1 cellular context compared by ENCODE assay signal in the genomic region with DNA sequence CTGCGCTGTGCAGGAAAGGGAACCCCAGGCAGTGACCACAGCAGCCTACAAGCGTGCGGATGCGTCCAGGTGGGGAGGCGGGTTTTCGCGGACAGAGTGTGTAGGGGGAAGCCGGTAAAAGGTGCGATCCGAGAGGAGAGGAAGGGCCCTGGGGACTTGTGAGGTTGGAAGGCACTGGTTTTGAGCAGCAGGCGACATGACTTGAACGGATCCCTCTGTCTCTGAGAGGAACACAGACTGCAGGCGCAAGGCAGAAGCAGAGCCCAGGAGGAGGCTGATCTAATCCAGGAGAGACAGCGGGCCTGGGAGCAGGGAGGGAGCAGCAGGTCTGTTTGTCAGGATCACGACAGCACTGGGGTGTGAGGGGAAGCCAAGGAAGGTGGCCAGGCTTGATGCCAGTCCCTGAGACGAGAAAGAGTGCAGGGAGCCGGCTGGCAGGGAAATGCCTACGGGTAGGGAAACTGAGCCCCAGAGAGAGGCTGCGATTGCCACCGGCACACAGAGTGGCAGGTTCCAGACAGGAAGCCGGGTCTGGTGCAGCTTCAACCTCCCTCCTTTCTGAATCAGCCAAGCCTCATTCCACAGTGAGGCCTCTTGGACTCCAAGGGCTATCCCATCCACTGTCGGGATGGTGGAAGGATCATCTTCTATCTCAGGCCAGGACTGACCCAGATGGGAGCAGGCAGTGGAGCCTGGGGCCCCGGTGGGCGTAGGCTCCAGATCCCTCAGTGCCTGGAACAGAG.
TF ChIP-seq lines count a peak whose summit lies in the region.

No MANE protein-coding gene starts in this region.

TF ChIP-seq in HepG2, 621 proteins besides CTCF, POLR2A, EP300 and RAD21 (continued from another document and continues in another):
- TF ChIP-seq ZNF646 (CRISPR knock-in tag; IDR thresholded peaks at IDR 0.05) (no peak), KDM4B (CRISPR knock-in tag; IDR thresholded peaks at IDR 0.05) (no peak), TCF7L2 (IDR thresholded peaks at IDR 0.05; ENCODE audit: low read depth, low read length) (no peak), ZNF784 (CRISPR knock-in tag; IDR thresholded peaks at IDR 0.05; ENCODE audit: borderline replicate concordance) (no peak), ZNF878 (CRISPR knock-in tag; IDR thresholded peaks at IDR 0.05) (no peak), ZNF598 (CRISPR knock-in tag; IDR thresholded peaks at IDR 0.05; ENCODE audit: borderline replicate concordance) (peak; percentile 83; the same call in 1 of the 2 replicates), HNRNPH1 (optimal IDR thresholded peaks at IDR 0.05; ENCODE audit: low read depth, low read length) (peak; percentile 12), ZNF552 (CRISPR knock-in tag; IDR thresholded peaks at IDR 0.05; ENCODE audit: borderline replicate concordance) (no peak), KAT8 (CRISPR knock-in tag; IDR thresholded peaks at IDR 0.05) (no peak), ZNF317 (CRISPR knock-in tag; IDR thresholded peaks at IDR 0.05) (no peak), ZNF879 (CRISPR knock-in tag; IDR thresholded peaks at IDR 0.05) (no peak), ZNF160 (CRISPR knock-in tag; IDR thresholded peaks at IDR 0.05) (no peak), ZNF335 (CRISPR knock-in tag; IDR thresholded peaks at IDR 0.05) (no peak), BORCS8-MEF2B (CRISPR knock-in tag; IDR thresholded peaks at IDR 0.05) (no peak), ELK4 (CRISPR knock-in tag; IDR thresholded peaks at IDR 0.05; ENCODE audit: borderline replicate concordance) (no peak), ZNF75D (CRISPR knock-in tag; IDR thresholded peaks at IDR 0.05; ENCODE audit: borderline replicate concordance) (no peak), NPAS2 (CRISPR knock-in tag; IDR thresholded peaks at IDR 0.05; ENCODE audit: borderline replicate concordance) (no peak), ZFX (CRISPR knock-in tag; IDR thresholded peaks at IDR 0.05; ENCODE audit: low read depth) (no peak), ZNF720 (CRISPR knock-in tag; IDR thresholded peaks at IDR 0.05) (no peak), ZNF329 (CRISPR knock-in tag; IDR thresholded peaks at IDR 0.05; ENCODE audit: low read depth) (no peak), ZNF607 (CRISPR knock-in tag; IDR thresholded peaks at IDR 0.05; ENCODE audit: borderline replicate concordance) (no peak), FOXA3 (CRISPR knock-in tag; IDR thresholded peaks at IDR 0.05) (no peak), ZNF33A (CRISPR knock-in tag; IDR thresholded peaks at IDR 0.05; ENCODE audit: borderline replicate concordance) (no peak), ZNF3 (CRISPR knock-in tag; IDR thresholded peaks at IDR 0.05) (no peak), TOE1 (CRISPR knock-in tag; IDR thresholded peaks at IDR 0.05) (no peak), ZNF274 (CRISPR knock-in tag; IDR thresholded peaks at IDR 0.05) (no peak), ZNF703 (CRISPR knock-in tag; IDR thresholded peaks at IDR 0.05; ENCODE audit: borderline replicate concordance) (no peak; the same call in 1 of the 2 replicates), ZNF12 (CRISPR knock-in tag; IDR thresholded peaks at IDR 0.05) (no peak), MAFF (IDR thresholded peaks at IDR 0.05; ENCODE audit: low read depth, low read length) (no peak), ZSCAN12 (CRISPR knock-in tag; IDR thresholded peaks at IDR 0.05) (no peak), ZNF142 (CRISPR knock-in tag; IDR thresholded peaks at IDR 0.05) (no peak), NONO (IDR thresholded peaks at IDR 0.05) (no peak), NONO (CRISPR knock-in tag; conservative IDR thresholded peaks at IDR 0.05) (peak; percentile 51; the same call in 1 of the 2 replicates), ZSCAN30 (CRISPR knock-in tag; IDR thresholded peaks at IDR 0.05) (no peak), MAFK (conservative IDR thresholded peaks at IDR 0.05 in 1 of 2, IDR thresholded peaks at IDR 0.05 in 1 of 2; ENCODE audit: low read length in 2 of 2) (no peak), JDP2 (CRISPR knock-in tag; IDR thresholded peaks at IDR 0.05; ENCODE audit: borderline replicate concordance) (no peak), ZMYM4 (CRISPR knock-in tag; IDR thresholded peaks at IDR 0.05) (no peak; the same call in 1 of the 2 replicates), NFRKB (IDR thresholded peaks at IDR 0.05) (no peak)
- TF ChIP-seq, protein P1, sequence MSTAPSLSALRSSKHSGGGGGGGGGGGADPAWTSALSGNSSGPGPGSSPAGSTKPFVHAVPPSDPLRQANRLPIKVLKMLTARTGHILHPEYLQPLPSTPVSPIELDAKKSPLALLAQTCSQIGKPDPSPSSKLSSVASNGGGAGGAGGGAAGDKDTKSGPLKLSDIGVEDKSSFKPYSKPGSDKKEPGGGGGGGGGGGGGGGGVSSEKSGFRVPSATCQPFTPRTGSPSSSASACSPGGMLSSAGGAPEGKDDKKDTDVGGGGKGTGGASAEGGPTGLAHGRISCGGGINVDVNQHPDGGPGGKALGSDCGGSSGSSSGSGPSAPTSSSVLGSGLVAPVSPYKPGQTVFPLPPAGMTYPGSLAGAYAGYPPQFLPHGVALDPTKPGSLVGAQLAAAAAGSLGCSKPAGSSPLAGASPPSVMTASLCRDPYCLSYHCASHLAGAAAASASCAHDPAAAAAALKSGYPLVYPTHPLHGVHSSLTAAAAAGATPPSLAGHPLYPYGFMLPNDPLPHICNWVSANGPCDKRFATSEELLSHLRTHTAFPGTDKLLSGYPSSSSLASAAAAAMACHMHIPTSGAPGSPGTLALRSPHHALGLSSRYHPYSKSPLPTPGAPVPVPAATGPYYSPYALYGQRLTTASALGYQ (CRISPR knock-in tag; IDR thresholded peaks at IDR 0.05): no peak
- TF ChIP-seq, protein P2, sequence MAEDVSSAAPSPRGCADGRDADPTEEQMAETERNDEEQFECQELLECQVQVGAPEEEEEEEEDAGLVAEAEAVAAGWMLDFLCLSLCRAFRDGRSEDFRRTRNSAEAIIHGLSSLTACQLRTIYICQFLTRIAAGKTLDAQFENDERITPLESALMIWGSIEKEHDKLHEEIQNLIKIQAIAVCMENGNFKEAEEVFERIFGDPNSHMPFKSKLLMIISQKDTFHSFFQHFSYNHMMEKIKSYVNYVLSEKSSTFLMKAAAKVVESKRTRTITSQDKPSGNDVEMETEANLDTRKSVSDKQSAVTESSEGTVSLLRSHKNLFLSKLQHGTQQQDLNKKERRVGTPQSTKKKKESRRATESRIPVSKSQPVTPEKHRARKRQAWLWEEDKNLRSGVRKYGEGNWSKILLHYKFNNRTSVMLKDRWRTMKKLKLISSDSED (CRISPR knock-in tag; IDR thresholded peaks at IDR 0.05): no peak
- TF ChIP-seq, protein P3, sequence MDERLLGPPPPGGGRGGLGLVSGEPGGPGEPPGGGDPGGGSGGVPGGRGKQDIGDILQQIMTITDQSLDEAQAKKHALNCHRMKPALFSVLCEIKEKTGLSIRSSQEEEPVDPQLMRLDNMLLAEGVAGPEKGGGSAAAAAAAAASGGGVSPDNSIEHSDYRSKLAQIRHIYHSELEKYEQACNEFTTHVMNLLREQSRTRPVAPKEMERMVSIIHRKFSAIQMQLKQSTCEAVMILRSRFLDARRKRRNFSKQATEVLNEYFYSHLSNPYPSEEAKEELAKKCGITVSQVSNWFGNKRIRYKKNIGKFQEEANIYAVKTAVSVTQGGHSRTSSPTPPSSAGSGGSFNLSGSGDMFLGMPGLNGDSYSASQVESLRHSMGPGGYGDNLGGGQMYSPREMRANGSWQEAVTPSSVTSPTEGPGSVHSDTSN (CRISPR knock-in tag; IDR thresholded peaks at IDR 0.05): no peak
- TF ChIP-seq, protein P4, sequence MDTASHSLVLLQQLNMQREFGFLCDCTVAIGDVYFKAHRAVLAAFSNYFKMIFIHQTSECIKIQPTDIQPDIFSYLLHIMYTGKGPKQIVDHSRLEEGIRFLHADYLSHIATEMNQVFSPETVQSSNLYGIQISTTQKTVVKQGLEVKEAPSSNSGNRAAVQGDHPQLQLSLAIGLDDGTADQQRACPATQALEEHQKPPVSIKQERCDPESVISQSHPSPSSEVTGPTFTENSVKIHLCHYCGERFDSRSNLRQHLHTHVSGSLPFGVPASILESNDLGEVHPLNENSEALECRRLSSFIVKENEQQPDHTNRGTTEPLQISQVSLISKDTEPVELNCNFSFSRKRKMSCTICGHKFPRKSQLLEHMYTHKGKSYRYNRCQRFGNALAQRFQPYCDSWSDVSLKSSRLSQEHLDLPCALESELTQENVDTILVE (CRISPR knock-in tag; IDR thresholded peaks at IDR 0.05): no peak
